7 cellular contexts compared by ENCODE assay signal in genomic region chr1:36487336-36487725, GRCh38. TPM values are rescaled to one million over a fixed set of nuclear protein-coding genes. Genes with fewer than 3 reads are reported as not detected.
"Had no signal": no experiment of that assay in that cellular context is flagged by ENCODE, and none has a peak within 500 bp of the region (broad histone marks: within the 10 kb centered on the region; RNA-seq: fewer than 3 reads in every experiment).

No MANE protein-coding gene starts in this region.

RNA-seq across cellular contexts. Expression of gene CSF3R, which starts 4.6 kb away (rescaled TPM):
- total RNA-seq: activated CD4-positive, alpha-beta memory T cell treated with anti-CD3 and anti-CD28 coated beads for 36 hours; activated CD8-positive, alpha-beta memory T cell treated with anti-CD3 and anti-CD28 coated beads for 36 hours; chondrocyte; foreskin keratinocyte; kidney epithelial cell; osteoblast had no signal
- polyA plus RNA-seq: foreskin keratinocyte, SK-N-SH had no signal
